ENCODE assay signal across 28 cellular contexts in the genomic region with DNA sequence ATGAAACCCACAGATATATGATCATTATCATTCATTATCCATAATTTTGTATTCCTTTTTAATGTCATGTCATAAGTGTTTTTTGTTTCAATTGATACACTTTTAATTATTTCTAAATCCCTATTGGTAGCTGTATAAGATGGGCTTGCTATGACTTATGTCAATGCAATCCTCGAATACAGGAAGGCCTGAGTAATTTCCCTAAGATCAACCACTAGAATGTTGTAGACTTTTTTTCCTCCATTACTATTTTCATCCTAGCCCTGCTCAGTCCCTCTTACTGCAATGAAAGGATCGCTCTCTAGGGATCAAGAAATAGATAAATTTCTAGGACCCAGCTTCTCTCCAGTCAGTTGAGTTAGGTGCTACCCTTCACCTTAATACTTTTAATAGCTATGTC.
"Had no signal": no experiment of that assay in that cellular context is flagged by ENCODE, and none has a peak within 500 bp of the region (broad histone marks: within the 10 kb centered on the region; RNA-seq: fewer than 3 reads in every experiment).

No MANE protein-coding gene starts in this region.

- H3K27me3 ChIP-seq: hepatocyte, pancreas, tibial artery had no signal

- H3K27ac Mint-ChIP-seq: activated CD8-positive, alpha-beta T cell treated with anti-CD3 and anti-CD28 coated beads, Interleukin-2, amount 10 ng/mL, durations not matched to agents 7 days and 5 days; activated naive CD8-positive, alpha-beta T cell; activated T-cell treated with anti-CD3 and anti-CD28 coated beads, Interleukin-2, amount 50 U/mL, for 24 hours; activated T-helper 2 cell treated with anti-CD3 and anti-CD28 coated beads, Interferon-gamma antibody, Interleukin-2, Interleukin-4, amounts not matched to agents 10 μg/mL and 5 μg/mL and 100 μg/mL, durations not matched to agents 14 hours and 24 hours and 36 hours; dendritic cell treated with granulocyte-macrophage colony-stimulating factor and Interleukin-4, amounts not matched to agents 40 ng/mL and 50 ng/mL, for 4 days; mesothelial cell of epicardium; nephron; stimulated activated naive CD8-positive, alpha-beta T cell treated with anti-CD3 and anti-CD28 coated beads, Interleukin-15, amount 100 ng/mL, for 72 hours; T-cell; T-helper 2 cell treated with Interferon-gamma antibody and Interleukin-4, amounts not matched to agents 5 μg/mL and 100 μg/mL, for 36 hours had no signal

- H3K4me2 ChIP-seq: hepatocyte had no signal

- FAIRE-seq: pancreas had no signal

- H3K4me1 ChIP-seq: pancreas, psoas muscle, tibial artery had no signal

- H2AFZ ChIP-seq: hepatocyte had no signal

- H3K9me3 ChIP-seq: pancreas, psoas muscle, tibial artery had no signal

- DNase-seq: activated CD4-positive, alpha-beta T cell treated with anti-CD3 and anti-CD28 coated beads for 1 hour; activated CD4-positive, alpha-beta T cell treated with anti-CD3 and anti-CD28 coated beads, Interleukin-2, amount 50 U/mL, for 1 hour; activated CD8-positive, alpha-beta T cell treated with anti-CD3 and anti-CD28 coated beads, Interleukin-2, amount 10 ng/mL, durations not matched to agents 7 days and 5 days; activated naive CD4-positive, alpha-beta T cell; activated T-cell treated with anti-CD3 and anti-CD28 coated beads, Interleukin-2, amount 50 U/mL, for 24 hours; caudate nucleus; effector CD8-positive, alpha-beta T cell; foreskin melanocyte; immature natural killer cell; kidney glomerular epithelial cell; left ventricle myocardium superior; mammary epithelial cell; pancreas; psoas muscle; right cardiac atrium; stimulated activated CD4-positive, alpha-beta T cell treated with anti-CD3 and anti-CD28 coated beads, Interleukin-1b, Interleukin-23, amount 100 ng/mL, for 48 hours; stimulated activated naive CD8-positive, alpha-beta T cell treated with anti-CD3 and anti-CD28 coated beads, Interleukin-15, amount 100 ng/mL, for 72 hours; T-cell; tibial artery had no signal

- H3K27me3 Mint-ChIP-seq: activated naive CD8-positive, alpha-beta T cell; dendritic cell treated with granulocyte-macrophage colony-stimulating factor and Interleukin-4, amounts not matched to agents 40 ng/mL and 50 ng/mL, for 4 days; stimulated activated naive CD8-positive, alpha-beta T cell treated with anti-CD3 and anti-CD28 coated beads, Interleukin-15, amount 100 ng/mL, for 72 hours; T-cell had no signal

- H3K27ac ChIP-seq: hepatocyte, pancreas, psoas muscle, tibial artery, VCaP had no signal

- H3K9me3 Mint-ChIP-seq: activated T-helper 2 cell treated with anti-CD3 and anti-CD28 coated beads, Interferon-gamma antibody, Interleukin-2, Interleukin-4, amounts not matched to agents 10 μg/mL and 5 μg/mL and 100 μg/mL, durations not matched to agents 14 hours and 24 hours and 36 hours; dendritic cell treated with granulocyte-macrophage colony-stimulating factor and Interleukin-4, amounts not matched to agents 40 ng/mL and 50 ng/mL, for 4 days; T-helper 2 cell treated with Interferon-gamma antibody and Interleukin-4, amounts not matched to agents 5 μg/mL and 100 μg/mL, for 36 hours had no signal

- H3K36me3 ChIP-seq: pancreas, tibial artery had no signal

- H3K4me3 ChIP-seq: hepatocyte, pancreas, psoas muscle, tibial artery had no signal

- H3K36me3 Mint-ChIP-seq: activated naive CD8-positive, alpha-beta T cell; immature natural killer cell; T-cell had no signal

- H3K4me1 Mint-ChIP-seq: immature natural killer cell; nephron; stimulated activated naive CD8-positive, alpha-beta T cell treated with anti-CD3 and anti-CD28 coated beads, Interleukin-15, amount 100 ng/mL, for 72 hours; T-cell had no signal

- H3K4me3 Mint-ChIP-seq: activated CD8-positive, alpha-beta T cell treated with anti-CD3 and anti-CD28 coated beads, Interleukin-2, amount 10 ng/mL, durations not matched to agents 7 days and 5 days; activated naive CD8-positive, alpha-beta T cell; activated T-cell treated with anti-CD3 and anti-CD28 coated beads, Interleukin-2, amount 50 U/mL, for 24 hours; dendritic cell treated with granulocyte-macrophage colony-stimulating factor and Interleukin-4, amounts not matched to agents 40 ng/mL and 50 ng/mL, for 4 days; immature natural killer cell; mesothelial cell of epicardium; nephron; stimulated activated naive CD8-positive, alpha-beta T cell treated with anti-CD3 and anti-CD28 coated beads, Interleukin-15, amount 100 ng/mL, for 72 hours; T-cell; T-helper 2 cell treated with Interferon-gamma antibody and Interleukin-4, amounts not matched to agents 5 μg/mL and 100 μg/mL, for 36 hours had no signal

- H3K79me2 ChIP-seq: hepatocyte had no signal

- ATAC-seq: activated CD8-positive, alpha-beta T cell treated with anti-CD3 and anti-CD28 coated beads, Interleukin-2, amount 10 ng/mL, durations not matched to agents 7 days and 5 days; esophagus mucosa; left ventricle myocardium superior; pancreas; psoas muscle; right cardiac atrium; stimulated activated naive CD8-positive, alpha-beta T cell treated with anti-CD3 and anti-CD28 coated beads, Interleukin-15, amount 100 ng/mL, for 72 hours; T-cell had no signal
